25 cellular contexts compared by ENCODE assay signal in genomic region chr2:88078624-88079169, GRCh38. TPM values are rescaled to one million over a fixed set of nuclear protein-coding genes. Genes with fewer than 3 reads are reported as not detected.
"Had no signal": no experiment of that assay in that cellular context is flagged by ENCODE, and none has a peak within 500 bp of the region (broad histone marks: within the 10 kb centered on the region; RNA-seq: fewer than 3 reads in every experiment).

No MANE protein-coding gene starts in this region.

- ATAC-seq: gastroesophageal sphincter; left colon; naive thymus-derived CD8-positive, alpha-beta T cell had no signal

- H3K4me1 ChIP-seq: gastroesophageal sphincter, stomach had no signal

- H3K9me3 ChIP-seq: esophagus muscularis mucosa, neutrophil, stomach had no signal

- H3K36me3 ChIP-seq: esophagus muscularis mucosa, gastroesophageal sphincter, neutrophil, stomach had no signal

- H3K4me2 ChIP-seq: hepatocyte had no signal

- H2AFZ ChIP-seq: hepatocyte had no signal

- DNase-seq: effector memory CD4-positive, alpha-beta T cell; glutamatergic neuron; left colon; naive thymus-derived CD8-positive, alpha-beta T cell; posterior cingulate gyrus; right cardiac atrium; small intestine; stimulated activated CD4-positive, alpha-beta T cell treated with anti-CD3 and anti-CD28 coated beads, Interleukin-12 subunit alpha, Interleukin-12 subunit beta, amount 100 ng/mL, for 4 hours; stimulated activated naive CD4-positive, alpha-beta T cell; stomach; trophoblast cell had no signal

- H3K79me2 ChIP-seq: hepatocyte had no signal

- H3K4me3 ChIP-seq: esophagus muscularis mucosa, gastroesophageal sphincter, hepatocyte, stomach had no signal

- H3K27me3 ChIP-seq: esophagus muscularis mucosa, gastroesophageal sphincter, hepatocyte, neutrophil had no signal

- H3K27ac ChIP-seq: gastroesophageal sphincter, hepatocyte, neutrophil, stomach had no signal

- FAIRE-seq: endometrium, small intestine had no signal

RNA-seq across cellular contexts. Expression of gene SMYD1, which starts 11.1 kb away (rescaled TPM):
- total RNA-seq: fibroblast of villous mesenchyme; hepatocyte; kidney epithelial cell; liver; lung microvascular endothelial cell; mesenteric fat pad; naive thymus-derived CD8-positive, alpha-beta T cell; osteoblast had no signal
- polyA plus RNA-seq: liver; naive thymus-derived CD8-positive, alpha-beta T cell; neural cell had no signal

RNA-seq across cellular contexts. Expression of gene FABP1, which starts 49.2 kb away (rescaled TPM):
- total RNA-seq: fibroblast of villous mesenchyme; gastroesophageal sphincter; kidney epithelial cell; lung microvascular endothelial cell; mononuclear cell; naive thymus-derived CD8-positive, alpha-beta T cell; osteoblast; right cardiac atrium; urinary bladder had no signal
- polyA plus RNA-seq: naive thymus-derived CD8-positive, alpha-beta T cell; neural cell had no signal
